Comparison of ENCODE assay signal across 8 cellular contexts in the genomic region with DNA sequence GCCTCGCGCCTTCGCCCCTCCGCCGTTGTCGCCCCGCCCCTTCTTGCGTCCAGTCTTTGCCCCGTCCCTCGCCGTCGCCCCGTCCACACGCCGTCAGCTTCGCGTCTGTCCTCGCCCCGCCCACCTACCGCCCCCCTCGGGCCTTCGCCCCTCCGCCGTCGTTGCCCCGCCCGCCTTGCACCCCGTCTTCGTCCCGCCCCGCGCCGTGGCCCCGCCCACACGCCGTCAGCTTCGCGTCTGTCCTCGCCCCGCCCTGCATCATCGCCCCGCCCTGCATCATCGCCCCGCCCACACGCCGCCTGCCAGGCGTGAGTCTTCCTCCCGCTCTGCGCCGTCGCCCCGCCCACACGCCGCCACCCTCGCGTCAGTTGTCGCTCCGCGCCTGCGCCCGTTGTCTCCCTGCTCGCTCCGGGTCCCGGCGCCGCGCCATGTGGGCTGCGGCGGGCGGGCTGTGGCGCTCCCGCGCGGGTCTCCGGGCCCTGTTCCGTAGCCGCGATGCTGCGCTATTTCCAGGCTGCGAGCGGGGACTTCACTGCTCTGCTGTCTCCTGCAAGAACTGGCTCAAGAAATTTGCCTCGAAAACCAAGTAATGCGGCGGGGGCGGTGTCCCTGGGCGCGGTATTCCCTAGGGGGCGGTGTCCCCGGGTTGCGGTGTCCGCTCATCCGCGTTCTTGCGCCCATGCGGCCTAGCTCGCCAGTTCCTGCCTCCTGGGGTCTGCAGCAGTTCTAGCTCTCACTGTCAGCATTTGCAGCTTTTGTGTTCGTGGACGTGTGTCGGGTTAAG. TPM values are rescaled to one million over a fixed set of nuclear protein-coding genes. Genes with fewer than 3 reads are reported as not detected.
DNase-seq lines count a peak whose midpoint lies in the region; ATAC-seq, FAIRE-seq and TF ChIP-seq lines count a peak whose summit lies in the region.

A gene with protein sequence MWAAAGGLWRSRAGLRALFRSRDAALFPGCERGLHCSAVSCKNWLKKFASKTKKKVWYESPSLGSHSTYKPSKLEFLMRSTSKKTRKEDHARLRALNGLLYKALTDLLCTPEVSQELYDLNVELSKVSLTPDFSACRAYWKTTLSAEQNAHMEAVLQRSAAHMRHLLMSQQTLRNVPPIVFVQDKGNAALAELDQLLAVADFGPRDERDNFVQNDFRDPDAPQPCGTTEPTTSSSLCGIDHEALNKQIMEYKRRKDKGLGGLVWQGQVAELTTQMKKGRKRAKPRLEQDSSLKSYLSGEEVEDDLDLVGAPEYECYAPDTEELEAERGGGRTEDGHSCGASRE (plus strand): TSS at position 367 of the 784 bp plus-strand sequence. CDS start 62 bp downstream, at position 429.

- 0 to 1% (median 1%) methylated on average over 79 to 99 of the region's 99 CpGs for WGBS in psoas muscle, 3 donors

- peak; percentile 33 for TF ChIP-seq CTCF in GM13977 (IDR thresholded peaks at IDR 0.05; ENCODE audit: extremely low read depth, insufficient read depth, missing control alignments)
- TF ChIP-seq CTCF in psoas muscle (IDR thresholded peaks at IDR 0.05), result peak; percentile 27

- peak; percentile 99 for DNase-seq in GM13977 (ENCODE audit: low spot score)
- DNase-seq in NCI-H146 treated with DMSO at 0.1 percent for 48 hours (lab: John Stamatoyannopoulos, UW; ENCODE audit: unreplicated experiment), result peak; percentile 100
- peak; percentile 90 to 100 (median 99) for DNase-seq in amygdala (lab: John Stamatoyannopoulos, UW)
- DNase-seq in left ventricle myocardium superior, result peak; percentile 100
- peak; percentile 100 for DNase-seq in psoas muscle
- DNase-seq in urothelium cell line (ENCODE audit: low spot score), result peak; percentile 99

- peak within 1 kb of the TSS; percentile 91 for H3K27ac ChIP-seq in psoas muscle

- H3K27me3 ChIP-seq in psoas muscle (ENCODE audit: insufficient read depth in 3 of 3, low read length in 2 of 3), result no peaks in the 10 kb centered on the region

- H3K4me1 ChIP-seq in psoas muscle, result peaks cover 8% of the 10 kb centered on the region

- H3K36me3 ChIP-seq in psoas muscle (ENCODE audit: insufficient read depth in 1 of 2, low read depth in 1 of 2), result peaks cover 0 to 26% of the 10 kb centered on the region in 2 donors

- intact Hi-C loops in T-helper 1 cell treated with Interleukin-12 subunit alpha and Interleukin-12 subunit beta and Interleukin-4 antibody, amounts not matched to agents 30 ng/mL and 1 ng/mL, for 36 hours (cut with micrococcal nuclease), result loop anchor here (1.0 kb wide), 6 partner anchors 46 to 355 kb away; partner anchors contain the start of genes CTDP1, HSBP1L1, SLC66A2 and TXNL4A
- intact Hi-C loops in left ventricle myocardium superior (cut with micrococcal nuclease) (no loop called here), psoas muscle (cut with DNase I) (loop anchor here (1.0 to 10.0 kb wide), 3 partner anchors 46 to 639 kb away; partner anchors contain the start of genes NFATC1 (in 1 of the 2) and TXNL4A (in 1 of the 2))

- FAIRE-seq in urothelium cell line (lab: Jason Lieb, UNC), result peak; percentile 100

- ATAC-seq in HG02884 (IDR thresholded peaks at IDR 0.05; ENCODE audit: unreplicated experiment), result peak; percentile 67
- peak; percentile 93 for ATAC-seq in left ventricle myocardium superior
- ATAC-seq in psoas muscle, result peak; percentile 93 to 95 (median 94)

- peak within 1 kb of the TSS; percentile 97 for H3K4me3 ChIP-seq in psoas muscle

- in situ Hi-C loops in GM13977 (cut with MboI; ENCODE audit: low pct_unique_long_range_greater_than_20kb, low sequenced_read_pairs, unreplicated experiment), result no loop called here

- peaks cover 17% of the 10 kb centered on the region for H3K9me3 ChIP-seq in psoas muscle

RNA-seq across cellular contexts. Expression of the gene that starts here (rescaled TPM):
- 20.8 and 20.9 TPM in 2 replicates for total RNA-seq in T-helper 1 cell treated with Interleukin-12 subunit alpha and Interleukin-12 subunit beta and Interleukin-4 antibody, amounts not matched to agents 30 ng/mL and 1 ng/mL, for 36 hours
- total RNA-seq in left ventricle myocardium superior (23.4 TPM), psoas muscle (10 to 100 TPM; 17.9 to 29.0 (median 19.0) TPM)
- 10 to 100 TPM; 19.1 to 25.0 (median 20.0) TPM for polyA plus RNA-seq in psoas muscle

Comparison
In these comparisons a context has a peak if more than half of its experiments do, and no peak if none do; other contexts are left out.
1. Peak in every context shown above with its lines: DNase-seq, ATAC-seq, H3K4me3 ChIP-seq and H3K27ac ChIP-seq.